Comparison of ENCODE assay signal across 1 cellular context in genomic region chr5:3047212-3047774, GRCh38.
TF ChIP-seq lines count a peak whose summit lies in the region.

No MANE protein-coding gene starts in this region.

TF ChIP-seq in H1, 55 proteins besides CTCF, POLR2A, EP300 and RAD21:
- TF ChIP-seq BCL11A (IDR thresholded peaks at IDR 0.05; ENCODE audit: low read depth in 2 of 2, low read length in 2 of 2) (no peak), POU5F1 (IDR thresholded peaks at IDR 0.05; ENCODE audit: low read depth, low read length) (no peak), SP1 (IDR thresholded peaks at IDR 0.05; ENCODE audit: low read depth, low read length) (no peak), CBX5 (IDR thresholded peaks at IDR 0.05; ENCODE audit: low read depth, low read length) (no peak), GTF2F1 (IDR thresholded peaks at IDR 0.05; ENCODE audit: borderline replicate concordance, low read depth, low read length) (no peak), CTBP2 (IDR thresholded peaks at IDR 0.05; ENCODE audit: borderline replicate concordance, insufficient read depth, insufficient read length, low read length) (no peak), NRF1 (IDR thresholded peaks at IDR 0.05; ENCODE audit: low read depth, low read length) (no peak), JUN (IDR thresholded peaks at IDR 0.05; ENCODE audit: low read depth, low read length) (no peak), PHF8 (conservative IDR thresholded peaks at IDR 0.05; ENCODE audit: low read depth, low read length) (no peak), SP2 (IDR thresholded peaks at IDR 0.05; ENCODE audit: low read length) (no peak), SIRT6 (IDR thresholded peaks at IDR 0.05; ENCODE audit: low read length) (no peak), MAX (IDR thresholded peaks at IDR 0.05) (no peak)
TF ChIP-seq in H1: peak in this region for 0.
